Comparison of ENCODE assay signal across 1 cellular context in the genomic region with DNA sequence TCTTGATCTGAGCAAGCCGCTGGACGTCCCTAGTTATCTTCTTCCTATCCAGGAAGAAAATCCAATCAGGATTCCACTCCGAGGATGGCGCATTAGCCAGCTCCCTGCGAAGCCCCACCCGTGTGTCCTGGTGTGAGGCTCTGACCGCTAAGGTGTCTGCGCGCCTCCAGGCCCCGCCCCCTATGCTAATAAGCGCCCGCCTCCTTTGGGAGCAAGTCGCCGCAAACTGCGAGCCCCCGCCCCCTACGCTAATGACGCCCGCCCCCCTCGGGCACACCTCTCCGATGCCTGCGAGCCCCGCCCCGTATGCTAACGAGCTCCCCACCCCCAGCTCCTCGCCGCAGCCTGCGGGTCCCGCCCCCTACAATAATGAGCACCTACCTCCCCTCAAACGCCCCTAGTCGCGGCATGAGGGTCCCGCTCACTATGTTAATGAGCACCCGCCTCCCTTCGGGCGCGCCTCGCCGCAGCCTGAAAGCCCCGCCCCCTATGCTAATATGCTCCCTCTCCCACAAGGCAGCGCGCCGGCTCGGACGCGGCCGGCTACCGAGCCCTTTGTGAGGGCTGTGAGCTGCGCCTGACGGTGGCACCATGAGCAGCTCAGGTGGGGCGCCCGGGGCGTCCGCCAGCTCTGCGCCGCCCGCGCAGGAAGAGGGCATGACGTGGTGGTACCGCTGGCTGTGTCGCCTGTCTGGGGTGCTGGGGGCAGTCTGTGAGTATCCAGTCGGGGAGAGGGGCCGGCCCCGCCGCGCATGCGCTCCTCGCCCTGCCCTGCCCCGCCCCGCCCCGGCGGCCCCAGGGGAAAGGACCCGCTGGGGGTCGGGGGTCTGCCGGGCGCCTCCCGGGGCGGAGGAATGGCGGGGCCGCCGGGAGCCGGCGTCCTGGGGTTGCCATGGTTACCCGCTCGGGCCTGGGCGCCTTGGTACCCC.
A peak's percentile ranks its signal among the peaks of the same experiment; 100 is the strongest.
TF ChIP-seq lines count a peak whose summit lies in the region.

Gene CACFD1, plus strand, starts transcription at position 503 of the 929 bp plus-strand sequence. Its CDS starts 89 bp downstream, at position 592.

TF ChIP-seq in K562, 482 proteins besides CTCF, POLR2A, EP300 and RAD21 (continued from another document):
- TF ChIP-seq, protein P1, sequence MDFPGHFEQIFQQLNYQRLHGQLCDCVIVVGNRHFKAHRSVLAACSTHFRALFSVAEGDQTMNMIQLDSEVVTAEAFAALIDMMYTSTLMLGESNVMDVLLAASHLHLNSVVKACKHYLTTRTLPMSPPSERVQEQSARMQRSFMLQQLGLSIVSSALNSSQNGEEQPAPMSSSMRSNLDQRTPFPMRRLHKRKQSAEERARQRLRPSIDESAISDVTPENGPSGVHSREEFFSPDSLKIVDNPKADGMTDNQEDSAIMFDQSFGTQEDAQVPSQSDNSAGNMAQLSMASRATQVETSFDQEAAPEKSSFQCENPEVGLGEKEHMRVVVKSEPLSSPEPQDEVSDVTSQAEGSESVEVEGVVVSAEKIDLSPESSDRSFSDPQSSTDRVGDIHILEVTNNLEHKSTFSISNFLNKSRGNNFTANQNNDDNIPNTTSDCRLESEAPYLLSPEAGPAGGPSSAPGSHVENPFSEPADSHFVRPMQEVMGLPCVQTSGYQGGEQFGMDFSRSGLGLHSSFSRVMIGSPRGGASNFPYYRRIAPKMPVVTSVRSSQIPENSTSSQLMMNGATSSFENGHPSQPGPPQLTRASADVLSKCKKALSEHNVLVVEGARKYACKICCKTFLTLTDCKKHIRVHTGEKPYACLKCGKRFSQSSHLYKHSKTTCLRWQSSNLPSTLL (IDR thresholded peaks at IDR 0.05): no peak
- TF ChIP-seq KLF13 (tag; IDR thresholded peaks at IDR 0.05; ENCODE audit: borderline replicate concordance, low read depth) (peak; percentile 37; the same call in 1 of the 2 replicates), PML (IDR thresholded peaks at IDR 0.05; ENCODE audit: low read length) (no peak), RBM39 (optimal IDR thresholded peaks at IDR 0.05; ENCODE audit: low read depth, low read length) (no peak), PHF8 (IDR thresholded peaks at IDR 0.05; ENCODE audit: borderline replicate concordance, low read length) (peak; percentile 65; the same call in 1 of the 2 replicates)
